7 cellular contexts compared by ENCODE assay signal in the genomic region with DNA sequence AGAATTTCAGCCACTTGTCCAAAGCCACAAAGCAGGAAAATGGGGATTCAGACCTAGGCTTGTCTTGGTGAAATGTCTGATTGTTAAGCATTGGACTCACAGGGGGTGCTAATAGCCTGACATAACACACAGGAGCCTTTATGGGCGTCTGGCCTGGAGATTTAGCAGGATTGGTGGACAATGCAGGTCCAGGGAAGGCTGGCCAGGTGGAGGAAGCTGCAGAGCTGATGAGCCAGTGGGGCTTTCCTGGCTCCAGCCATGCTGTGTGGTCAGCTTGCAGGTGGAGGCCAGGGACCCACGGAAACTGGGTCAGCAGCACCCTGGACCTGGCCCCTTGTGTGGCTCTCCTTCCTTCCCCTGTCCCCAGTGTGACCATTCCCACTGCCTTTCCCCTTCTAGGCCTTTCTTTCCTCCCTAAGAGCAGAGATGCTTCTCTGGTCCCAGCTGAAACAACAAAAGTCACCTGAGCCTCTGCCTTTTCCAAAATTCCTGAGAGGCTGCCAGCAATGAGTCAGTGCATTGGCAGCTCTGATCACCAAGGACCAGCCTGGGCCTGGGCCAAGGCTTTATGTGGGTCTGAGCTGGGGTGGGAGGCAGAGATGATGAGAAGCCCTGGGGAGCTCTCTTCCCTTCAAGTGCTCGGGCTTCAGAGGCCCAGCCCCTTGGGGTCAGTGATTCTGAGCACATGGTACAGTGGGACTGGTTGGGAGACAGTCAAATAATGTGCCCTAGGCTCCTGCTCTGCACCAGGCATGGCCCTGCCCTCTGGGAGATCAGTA.
DNase-seq lines count a peak whose midpoint lies in the region; ATAC-seq and FAIRE-seq lines count a peak whose summit lies in the region.

No MANE protein-coding gene starts in this region.

- peak; percentile 85 for FAIRE-seq in HTR-8/SVneo (lab: Jason Lieb, UNC)

- H3K27ac ChIP-seq in angular gyrus (ENCODE audit: low read depth, low read length) (peak overlapping the region; percentile 46), temporal lobe (ENCODE audit: low read depth, low read length) (peak overlapping the region; percentile 11)

- DNase-seq in HTR-8/SVneo (ENCODE audit: insufficient read length, low spot score), result peak; percentile 93
- peak; percentile 52 for DNase-seq in iPS-NIHi11 (ENCODE audit: low spot score)
- DNase-seq in NCI-H2227 (lab: John Stamatoyannopoulos, UW; ENCODE audit: unreplicated experiment), result no peak

- no peak for ATAC-seq in HG03175 (IDR thresholded peaks at IDR 0.05; ENCODE audit: unreplicated experiment)
- no peak for ATAC-seq in GM19324 (IDR thresholded peaks at IDR 0.05; ENCODE audit: low FRiP score, unreplicated experiment)
